ENCODE assay signal across 1 cellular context in the genomic region with DNA sequence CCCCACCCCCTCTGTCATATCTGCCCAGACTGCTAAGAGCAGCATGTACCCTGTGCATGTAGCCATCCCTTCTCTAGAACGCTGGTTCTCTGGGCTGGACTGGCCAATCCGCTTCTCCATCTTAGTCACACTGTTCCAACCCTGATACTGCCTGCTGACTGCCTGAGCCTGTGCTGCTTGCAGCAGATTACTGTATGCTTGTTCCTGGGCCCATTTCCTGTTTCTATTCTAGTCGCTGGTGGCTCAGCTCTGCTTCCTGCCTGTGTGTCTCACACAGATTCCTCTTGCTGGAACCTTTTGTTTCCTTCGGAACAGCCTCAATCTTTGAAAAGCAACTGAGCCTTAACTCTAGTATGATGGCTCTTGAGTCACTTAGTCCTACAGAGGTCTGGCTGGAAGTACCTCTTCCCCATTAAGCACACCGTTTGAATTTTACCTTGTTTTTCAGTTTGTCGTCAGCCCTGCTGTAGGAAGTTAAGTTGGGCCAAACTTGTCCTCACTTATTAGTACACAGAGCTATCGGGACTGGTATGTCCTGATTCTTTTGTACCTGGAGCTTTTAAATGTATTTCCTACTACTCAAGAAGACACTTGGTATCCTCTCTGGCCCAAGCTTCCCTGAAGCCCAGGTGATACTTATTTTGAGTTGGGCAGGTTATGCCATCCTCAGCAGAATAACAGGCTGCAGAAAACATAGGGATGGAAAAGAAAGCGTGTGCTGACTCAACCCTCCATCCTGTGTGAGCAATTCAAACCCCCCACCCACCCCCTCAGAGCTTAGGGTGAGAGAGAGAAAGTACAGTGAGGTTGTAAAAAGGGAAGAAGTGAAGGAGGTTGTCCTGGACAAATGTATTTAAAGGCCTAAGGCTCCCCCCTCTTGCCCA.
TF ChIP-seq lines count a peak whose summit lies in the region.

No MANE protein-coding gene starts in this region.

TF ChIP-seq in K562, 482 proteins besides CTCF, POLR2A, EP300 and RAD21 (continued from another document and continues in another):
- TF ChIP-seq, protein P1, sequence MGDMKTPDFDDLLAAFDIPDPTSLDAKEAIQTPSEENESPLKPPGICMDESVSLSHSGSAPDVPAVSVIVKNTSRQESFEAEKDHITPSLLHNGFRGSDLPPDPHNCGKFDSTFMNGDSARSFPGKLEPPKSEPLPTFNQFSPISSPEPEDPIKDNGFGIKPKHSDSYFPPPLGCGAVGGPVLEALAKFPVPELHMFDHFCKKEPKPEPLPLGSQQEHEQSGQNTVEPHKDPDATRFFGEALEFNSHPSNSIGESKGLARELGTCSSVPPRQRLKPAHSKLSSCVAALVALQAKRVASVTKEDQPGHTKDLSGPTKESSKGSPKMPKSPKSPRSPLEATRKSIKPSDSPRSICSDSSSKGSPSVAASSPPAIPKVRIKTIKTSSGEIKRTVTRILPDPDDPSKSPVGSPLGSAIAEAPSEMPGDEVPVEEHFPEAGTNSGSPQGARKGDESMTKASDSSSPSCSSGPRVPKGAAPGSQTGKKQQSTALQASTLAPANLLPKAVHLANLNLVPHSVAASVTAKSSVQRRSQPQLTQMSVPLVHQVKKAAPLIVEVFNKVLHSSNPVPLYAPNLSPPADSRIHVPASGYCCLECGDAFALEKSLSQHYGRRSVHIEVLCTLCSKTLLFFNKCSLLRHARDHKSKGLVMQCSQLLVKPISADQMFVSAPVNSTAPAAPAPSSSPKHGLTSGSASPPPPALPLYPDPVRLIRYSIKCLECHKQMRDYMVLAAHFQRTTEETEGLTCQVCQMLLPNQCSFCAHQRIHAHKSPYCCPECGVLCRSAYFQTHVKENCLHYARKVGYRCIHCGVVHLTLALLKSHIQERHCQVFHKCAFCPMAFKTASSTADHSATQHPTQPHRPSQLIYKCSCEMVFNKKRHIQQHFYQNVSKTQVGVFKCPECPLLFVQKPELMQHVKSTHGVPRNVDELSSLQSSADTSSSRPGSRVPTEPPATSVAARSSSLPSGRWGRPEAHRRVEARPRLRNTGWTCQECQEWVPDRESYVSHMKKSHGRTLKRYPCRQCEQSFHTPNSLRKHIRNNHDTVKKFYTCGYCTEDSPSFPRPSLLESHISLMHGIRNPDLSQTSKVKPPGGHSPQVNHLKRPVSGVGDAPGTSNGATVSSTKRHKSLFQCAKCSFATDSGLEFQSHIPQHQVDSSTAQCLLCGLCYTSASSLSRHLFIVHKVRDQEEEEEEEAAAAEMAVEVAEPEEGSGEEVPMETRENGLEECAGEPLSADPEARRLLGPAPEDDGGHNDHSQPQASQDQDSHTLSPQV (IDR thresholded peaks at IDR 0.05), result peak; percentile 82
- TF ChIP-seq JUND (IDR thresholded peaks at IDR 0.05; ENCODE audit: borderline replicate concordance, low read depth, low read length) (peak; percentile 88), JUND (tag; IDR thresholded peaks at IDR 0.05; ENCODE audit: borderline replicate concordance, low read depth, low read length) (peak; percentile 87; the same call in 1 of the 3 replicates), FOXA3 (CRISPR knock-in tag; conservative IDR thresholded peaks at IDR 0.05 in 1 of 2, IDR thresholded peaks at IDR 0.05 in 1 of 2) (peak in 1 of 2 experiments; percentile 39; a peak in 1 of 4 replicates), KLF16 (IDR thresholded peaks at IDR 0.05) (0 out of 2 replicates have a peak, but pooled peaks have one; percentile 43), RFX5 (IDR thresholded peaks at IDR 0.05; ENCODE audit: low read depth, low read length) (no peak), RBM34 (IDR thresholded peaks at IDR 0.05; ENCODE audit: borderline replicate concordance, insufficient read depth, low read length) (no peak), TAF7 (tag; IDR thresholded peaks at IDR 0.05) (0 out of 2 replicates have a peak, but pooled peaks have one; percentile 33), ZNF77 (CRISPR knock-in tag; IDR thresholded peaks at IDR 0.05) (no peak), ZNF407 (IDR thresholded peaks at IDR 0.05; ENCODE audit: low read depth) (peak; percentile 88), POLR2AphosphoS5 (IDR thresholded peaks at IDR 0.05; ENCODE audit: control insufficient read depth, insufficient read depth, low read depth, low read length) (peak; percentile 68), NR2C1 (IDR thresholded peaks at IDR 0.05) (no peak), NR2C1 (tag; IDR thresholded peaks at IDR 0.05) (0 out of 2 replicates have a peak, but pooled peaks have one; percentile 42), FOS (IDR thresholded peaks at IDR 0.05; ENCODE audit: extremely low read depth, insufficient read length) (peak; percentile 79), THRAP3 (IDR thresholded peaks at IDR 0.05; ENCODE audit: borderline replicate concordance) (no peak), ZNF717 (CRISPR knock-in tag; IDR thresholded peaks at IDR 0.05) (no peak), MTA3 (IDR thresholded peaks at IDR 0.05; ENCODE audit: borderline replicate concordance) (peak; percentile 95), ZKSCAN8 (CRISPR knock-in tag; IDR thresholded peaks at IDR 0.05) (peak; percentile 79; the same call in 1 of the 2 replicates), KDM1A (IDR thresholded peaks at IDR 0.05) (peak; percentile 60 to 83; a peak in 3 of 4 replicates), ATF3 (IDR thresholded peaks at IDR 0.05) (peak; percentile 82), ATF3 (CRISPR knock-in tag; conservative IDR thresholded peaks at IDR 0.05) (peak; percentile 43; the same call in 1 of the 2 replicates), BMI1 (IDR thresholded peaks at IDR 0.05; ENCODE audit: low read length) (no peak), RAD51 (IDR thresholded peaks at IDR 0.05; ENCODE audit: borderline replicate concordance, low read depth) (no peak; the same call in 1 of the 2 replicates), ASH1L (IDR thresholded peaks at IDR 0.05; ENCODE audit: borderline replicate concordance, low read depth, partially characterized antibody) (peak; percentile 52), ZNF165 (CRISPR knock-in tag; IDR thresholded peaks at IDR 0.05; ENCODE audit: borderline replicate concordance) (no peak), GTF2F1 (IDR thresholded peaks at IDR 0.05; ENCODE audit: low read depth, low read length) (no peak), ZNF551 (CRISPR knock-in tag; IDR thresholded peaks at IDR 0.05) (no peak), TCF7 (IDR thresholded peaks at IDR 0.05; ENCODE audit: borderline replicate concordance) (no peak), ZFX (CRISPR knock-in tag; IDR thresholded peaks at IDR 0.05) (no peak), ZNF780A (CRISPR knock-in tag; IDR thresholded peaks at IDR 0.05) (no peak), TRIM24 (IDR thresholded peaks at IDR 0.05) (peak; percentile 87 to 92), LEF1 (IDR thresholded peaks at IDR 0.05) (peak; percentile 83), ZFP30 (CRISPR knock-in tag; IDR thresholded peaks at IDR 0.05; ENCODE audit: borderline replicate concordance) (no peak), HMG20A (CRISPR knock-in tag; conservative IDR thresholded peaks at IDR 0.05) (no peak), TARDBP (IDR thresholded peaks at IDR 0.05) (0 out of 2 replicates have a peak, but pooled peaks have one; percentile 51)
- TF ChIP-seq, protein P2, sequence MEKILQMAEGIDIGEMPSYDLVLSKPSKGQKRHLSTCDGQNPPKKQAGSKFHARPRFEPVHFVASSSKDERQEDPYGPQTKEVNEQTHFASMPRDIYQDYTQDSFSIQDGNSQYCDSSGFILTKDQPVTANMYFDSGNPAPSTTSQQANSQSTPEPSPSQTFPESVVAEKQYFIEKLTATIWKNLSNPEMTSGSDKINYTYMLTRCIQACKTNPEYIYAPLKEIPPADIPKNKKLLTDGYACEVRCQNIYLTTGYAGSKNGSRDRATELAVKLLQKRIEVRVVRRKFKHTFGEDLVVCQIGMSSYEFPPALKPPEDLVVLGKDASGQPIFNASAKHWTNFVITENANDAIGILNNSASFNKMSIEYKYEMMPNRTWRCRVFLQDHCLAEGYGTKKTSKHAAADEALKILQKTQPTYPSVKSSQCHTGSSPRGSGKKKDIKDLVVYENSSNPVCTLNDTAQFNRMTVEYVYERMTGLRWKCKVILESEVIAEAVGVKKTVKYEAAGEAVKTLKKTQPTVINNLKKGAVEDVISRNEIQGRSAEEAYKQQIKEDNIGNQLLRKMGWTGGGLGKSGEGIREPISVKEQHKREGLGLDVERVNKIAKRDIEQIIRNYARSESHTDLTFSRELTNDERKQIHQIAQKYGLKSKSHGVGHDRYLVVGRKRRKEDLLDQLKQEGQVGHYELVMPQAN (IDR thresholded peaks at IDR 0.05; ENCODE audit: borderline replicate concordance), result peak; percentile 40; the same call in 1 of the 2 replicates
- TF ChIP-seq, protein P3, sequence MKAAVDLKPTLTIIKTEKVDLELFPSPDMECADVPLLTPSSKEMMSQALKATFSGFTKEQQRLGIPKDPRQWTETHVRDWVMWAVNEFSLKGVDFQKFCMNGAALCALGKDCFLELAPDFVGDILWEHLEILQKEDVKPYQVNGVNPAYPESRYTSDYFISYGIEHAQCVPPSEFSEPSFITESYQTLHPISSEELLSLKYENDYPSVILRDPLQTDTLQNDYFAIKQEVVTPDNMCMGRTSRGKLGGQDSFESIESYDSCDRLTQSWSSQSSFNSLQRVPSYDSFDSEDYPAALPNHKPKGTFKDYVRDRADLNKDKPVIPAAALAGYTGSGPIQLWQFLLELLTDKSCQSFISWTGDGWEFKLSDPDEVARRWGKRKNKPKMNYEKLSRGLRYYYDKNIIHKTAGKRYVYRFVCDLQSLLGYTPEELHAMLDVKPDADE (conservative IDR thresholded peaks at IDR 0.05; ENCODE audit: control insufficient read depth, low read depth, low read length), result peak; percentile 97
- TF ChIP-seq, protein P4, sequence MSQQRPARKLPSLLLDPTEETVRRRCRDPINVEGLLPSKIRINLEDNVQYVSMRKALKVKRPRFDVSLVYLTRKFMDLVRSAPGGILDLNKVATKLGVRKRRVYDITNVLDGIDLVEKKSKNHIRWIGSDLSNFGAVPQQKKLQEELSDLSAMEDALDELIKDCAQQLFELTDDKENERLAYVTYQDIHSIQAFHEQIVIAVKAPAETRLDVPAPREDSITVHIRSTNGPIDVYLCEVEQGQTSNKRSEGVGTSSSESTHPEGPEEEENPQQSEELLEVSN (IDR thresholded peaks at IDR 0.05; ENCODE audit: borderline replicate concordance in 1 of 2, extremely low read depth in 1 of 2, insufficient read depth in 1 of 2, insufficient read length in 1 of 2, low read depth in 1 of 2, low read length in 1 of 2, poor library complexity in 1 of 2, severe bottlenecking in 1 of 2), result peak in 1 of 2 experiments; percentile 52
- TF ChIP-seq, protein P5, sequence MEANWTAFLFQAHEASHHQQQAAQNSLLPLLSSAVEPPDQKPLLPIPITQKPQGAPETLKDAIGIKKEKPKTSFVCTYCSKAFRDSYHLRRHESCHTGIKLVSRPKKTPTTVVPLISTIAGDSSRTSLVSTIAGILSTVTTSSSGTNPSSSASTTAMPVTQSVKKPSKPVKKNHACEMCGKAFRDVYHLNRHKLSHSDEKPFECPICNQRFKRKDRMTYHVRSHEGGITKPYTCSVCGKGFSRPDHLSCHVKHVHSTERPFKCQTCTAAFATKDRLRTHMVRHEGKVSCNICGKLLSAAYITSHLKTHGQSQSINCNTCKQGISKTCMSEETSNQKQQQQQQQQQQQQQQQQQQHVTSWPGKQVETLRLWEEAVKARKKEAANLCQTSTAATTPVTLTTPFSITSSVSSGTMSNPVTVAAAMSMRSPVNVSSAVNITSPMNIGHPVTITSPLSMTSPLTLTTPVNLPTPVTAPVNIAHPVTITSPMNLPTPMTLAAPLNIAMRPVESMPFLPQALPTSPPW (CRISPR knock-in tag; IDR thresholded peaks at IDR 0.05), result peak; percentile 54; the same call in 1 of the 2 replicates
